ENCODE assay signal across 8 cellular contexts in genomic region chr19:44050740-44051653, GRCh38. TPM values are rescaled to one million over a fixed set of nuclear protein-coding genes. Genes with fewer than 3 reads are reported as not detected.
DNase-seq lines count a peak whose midpoint lies in the region; ATAC-seq and TF ChIP-seq lines count a peak whose summit lies in the region.

No MANE protein-coding gene starts in this region.

- H3K36me3 Mint-ChIP-seq in activated T-helper 17 cell treated with anti-CD3 and anti-CD28 coated beads, Interleukin-2, amount 50 U/mL, for 72 hours (ENCODE audit: low read depth) = peaks cover 13% of the 10 kb centered on the region

- peak overlapping the region; percentile 85 for H3K4me3 Mint-ChIP-seq in activated T-helper 17 cell treated with anti-CD3 and anti-CD28 coated beads, Interleukin-2, amount 50 U/mL, for 72 hours

- ATAC-seq in GM18505 (IDR thresholded peaks at IDR 0.05; ENCODE audit: unreplicated experiment) = peak; percentile 14
- peak; percentile 86 for ATAC-seq in activated T-helper 17 cell treated with anti-CD3 and anti-CD28 coated beads, Interleukin-2, amount 50 U/mL, for 72 hours (replicated peaks)
- ATAC-seq in gastroesophageal sphincter = no peak
- ATAC-seq in omental fat pad (ENCODE audit: low FRiP score) = peak; percentile 35
- ATAC-seq in GM21528 (IDR thresholded peaks at IDR 0.05; ENCODE audit: low FRiP score, unreplicated experiment) = no peak
- ATAC-seq in GM18861 (IDR thresholded peaks at IDR 0.05; ENCODE audit: unreplicated experiment) = no peak

- peaks cover 34% of the 10 kb centered on the region for H3K27me3 ChIP-seq in gastroesophageal sphincter

- no peak for TF ChIP-seq EP300 in gastroesophageal sphincter (IDR thresholded peaks at IDR 0.05)

- DNase-seq in NCI-H2029 (lab: John Stamatoyannopoulos, UW) = peak; percentile 82
- no peak for DNase-seq in omental fat pad (ENCODE audit: low spot score)
- DNase-seq in NAMALWA (ENCODE audit: low spot score) = no peak

- 9 to 14% methylated on average over 14 to 20 of the region's 22 CpGs for WGBS in gastroesophageal sphincter (ENCODE audit: low coverage in 1 of 2), 2 donors

- peaks cover 0 to 19% (median 6%) of the 10 kb centered on the region in 3 donors for H3K4me1 ChIP-seq in gastroesophageal sphincter

- peaks cover 10% of the 10 kb centered on the region for H3K9me3 Mint-ChIP-seq in activated T-helper 17 cell treated with anti-CD3 and anti-CD28 coated beads, Interleukin-2, amount 50 U/mL, for 72 hours

- H3K27me3 Mint-ChIP-seq in activated T-helper 17 cell treated with anti-CD3 and anti-CD28 coated beads, Interleukin-2, amount 50 U/mL, for 72 hours = peaks cover 3% of the 10 kb centered on the region

- H3K4me3 ChIP-seq in gastroesophageal sphincter = peak overlapping the region; percentile 72 to 86

- H3K4me1 Mint-ChIP-seq in activated T-helper 17 cell treated with anti-CD3 and anti-CD28 coated beads, Interleukin-2, amount 50 U/mL, for 72 hours = peaks cover 6% of the 10 kb centered on the region

- peaks cover 0 to 21% of the 10 kb centered on the region in 2 donors for H3K36me3 ChIP-seq in gastroesophageal sphincter

- TF ChIP-seq CTCF in gastroesophageal sphincter (IDR thresholded peaks at IDR 0.05) (no peak), omental fat pad (IDR thresholded peaks at IDR 0.05) (no peak)

- H3K9me3 ChIP-seq in gastroesophageal sphincter = peaks cover 0 to 19% (median 0%) of the 10 kb centered on the region in 3 donors

- peak overlapping the region; percentile 67 for H3K27ac Mint-ChIP-seq in activated T-helper 17 cell treated with anti-CD3 and anti-CD28 coated beads, Interleukin-2, amount 50 U/mL, for 72 hours

- peak; percentile 44 for TF ChIP-seq POLR2A in GM18505 (IDR thresholded peaks at IDR 0.05; ENCODE audit: borderline replicate concordance, extremely low read depth, insufficient read depth, insufficient read length)
- no peak for TF ChIP-seq POLR2A in gastroesophageal sphincter (IDR thresholded peaks at IDR 0.05)

- H3K27ac ChIP-seq in gastroesophageal sphincter = peak overlapping the region in 3 of 4 donors; percentile 80 to 84 (median 83)

RNA-seq across cellular contexts. Expression of gene ZNF223, which starts 0.8 kb away (rescaled TPM):
- 1 to 10 TPM in 1 of 2 donors, not detected in 1; 2.5 TPM for total RNA-seq in activated T-helper 17 cell treated with anti-CD3 and anti-CD28 coated beads, Interleukin-2, amount 50 U/mL, for 72 hours
- total RNA-seq in gastroesophageal sphincter (1 to 10 TPM; 2.3 to 5.5 (median 4.4) TPM), omental fat pad (1 to 10 TPM; 2.8 to 4.7 (median 3.1) TPM)

RNA-seq across cellular contexts. Expression of gene ZNF284, which starts 21.0 kb away (rescaled TPM):
- 1 to 10 TPM; 1.2 to 3.6 TPM for total RNA-seq in activated T-helper 17 cell treated with anti-CD3 and anti-CD28 coated beads, Interleukin-2, amount 50 U/mL, for 72 hours
- 1 to 10 TPM; 2.0 to 2.5 (median 2.4) TPM for total RNA-seq in gastroesophageal sphincter
- total RNA-seq in omental fat pad = 1 to 10 TPM in 3 of 4 donors, under 1 TPM in 1; 0.65 to 3.0 (median 1.7) TPM

RNA-seq across cellular contexts. Expression of gene ZNF222, which starts 25.8 kb away (rescaled TPM):
- total RNA-seq in activated T-helper 17 cell treated with anti-CD3 and anti-CD28 coated beads, Interleukin-2, amount 50 U/mL, for 72 hours = 1 to 10 TPM; 1.6 to 3.6 TPM
- total RNA-seq in gastroesophageal sphincter (1 to 10 TPM; 2.0 to 4.9 (median 2.5) TPM), omental fat pad (1 to 10 TPM; 1.9 to 3.7 (median 2.2) TPM)

RNA-seq across cellular contexts. Expression of gene ZNF224, which starts 43.2 kb away (rescaled TPM):
- 10 to 100 TPM; 17.5 to 29.5 TPM for total RNA-seq in activated T-helper 17 cell treated with anti-CD3 and anti-CD28 coated beads, Interleukin-2, amount 50 U/mL, for 72 hours
- total RNA-seq in gastroesophageal sphincter (10 to 100 TPM; 12.5 to 33.0 (median 16.8) TPM), omental fat pad (10 to 100 TPM; 10.4 to 36.9 (median 17.5) TPM)

RNA-seq across cellular contexts. Expression of gene ZNF230, which starts 48.2 kb away (rescaled TPM):
- total RNA-seq in activated T-helper 17 cell treated with anti-CD3 and anti-CD28 coated beads, Interleukin-2, amount 50 U/mL, for 72 hours = 1 to 10 TPM; 4.5 to 5.0 TPM
- total RNA-seq in gastroesophageal sphincter (1 to 10 TPM; 2.8 to 6.1 (median 3.7) TPM), omental fat pad (1 to 10 TPM; 1.7 to 5.7 (median 3.1) TPM)

Comparison
In these comparisons a context has a peak if more than half of its experiments do, and no peak if none do; other contexts are left out.
1. ATAC-seq: peak in GM18505 (single experiment), activated T-helper 17 cell treated with anti-CD3 and anti-CD28 coated beads, Interleukin-2, amount 50 U/mL, for 72 hours (single experiment) and omental fat pad (single experiment); none in gastroesophageal sphincter (single experiment), GM21528 (single experiment) and GM18861 (single experiment).